ENCODE assay signal across 28 cellular contexts in genomic region chr18:54187372-54187771, GRCh38.
"Had no signal": no experiment of that assay in that cellular context is flagged by ENCODE, and none has a peak within 500 bp of the region (broad histone marks: within the 10 kb centered on the region; RNA-seq: fewer than 3 reads in every experiment).

No MANE protein-coding gene starts in this region.

- FAIRE-seq: astrocyte had no signal

- H3K27me3 ChIP-seq: MG63 had no signal

- ATAC-seq: activated CD4-positive, alpha-beta T cell treated with anti-CD3 and anti-CD28 coated beads for 36 hours; activated T-helper 17 cell treated with anti-CD3 and anti-CD28 coated beads, Interleukin-2, amount 50 U/mL, for 72 hours; Panc1; Right ventricle myocardium inferior had no signal

- H3K4me3 ChIP-seq: MG63, SK-N-MC had no signal

- H3K9ac ChIP-seq: KMS-11 had no signal

- H3K27ac ChIP-seq: KMS-11, SK-N-MC, VCaP had no signal

- DNase-seq: activated CD4-positive, alpha-beta memory T cell treated with anti-CD3 and anti-CD28 coated beads, Interleukin-2, amount 10 ng/mL, durations not matched to agents 7 days and 5 days; activated CD4-positive, alpha-beta T cell treated with anti-CD3 and anti-CD28 coated beads for 36 hours; activated CD4-positive, alpha-beta T cell treated with anti-CD3 and anti-CD28 coated beads, Interleukin-2, amount 50 U/mL, for 1 hour; activated gamma-delta T cell; activated naive CD4-positive, alpha-beta T cell treated with anti-CD3 and anti-CD28 coated beads for 36 hours; activated T-cell treated with anti-CD3 and anti-CD28 coated beads for 4 hours; activated T-cell treated with anti-CD3 and anti-CD28 coated beads, Interleukin-2, amount 50 U/mL, for 48 hours; amygdala; MG63; MV-4-11; NCI-H1092 treated with DMSO at 0.1 percent for 48 hours; NCI-H1417 treated with DMSO at 0.1 percent for 48 hours; NCI-H1694; NCI-H2029; NCI-H2107; NCI-H510A treated with DMSO at 0.1 percent for 48 hours; NCI-H69; NK-92 treated with Interleukin-12 subunit alpha and Interleukin-12 subunit beta, amount 100 ng/mL, for 24 hours; OCI-M1; RPMI8226; T-helper 1 cell had no signal

- H3K9me3 ChIP-seq: MG63 had no signal
